ENCODE assay signal across 21 cellular contexts in the genomic region with DNA sequence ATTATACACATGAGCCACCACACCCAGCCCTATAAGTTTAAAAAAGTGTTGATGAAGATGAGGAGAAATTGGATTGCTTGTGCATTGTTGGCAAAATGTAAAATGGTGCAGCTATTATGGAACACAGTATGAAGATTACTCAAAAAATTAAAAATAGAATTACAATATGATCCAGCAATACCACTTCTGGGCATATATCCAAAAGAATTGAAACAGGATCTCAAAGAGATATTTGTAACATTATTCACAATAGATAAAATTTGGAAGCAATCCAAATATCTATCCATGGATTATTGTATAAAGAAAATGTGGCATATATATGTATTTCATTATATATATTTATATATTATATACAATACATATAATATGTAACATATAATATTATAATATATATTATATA.
A peak's percentile ranks its signal among the peaks of the same experiment; 100 is the strongest.
DNase-seq lines count a peak whose midpoint lies in the region; ATAC-seq, FAIRE-seq and TF ChIP-seq lines count a peak whose summit lies in the region.
"Had no signal": no experiment of that assay in that cellular context is flagged by ENCODE, and none has a peak within 500 bp of the region (broad histone marks: within the 10 kb centered on the region; RNA-seq: fewer than 3 reads in every experiment).

No MANE protein-coding gene starts in this region.

- no peaks in the 10 kb centered on the region for H3K4me1 Mint-ChIP-seq in activated naive CD4-positive, alpha-beta T cell treated with anti-CD3 and anti-CD28 coated beads, Interleukin-2, amount 10 ng/mL, durations not matched to agents 7 days and 5 days
- H3K4me1 Mint-ChIP-seq: H9, IgD-negative memory B cell had no signal

- no peaks in the 10 kb centered on the region for H4K20me1 ChIP-seq in HepG2 (ENCODE audit: insufficient read depth, low read length)

- no peak overlapping the region for H3K9ac ChIP-seq in HepG2 (ENCODE audit: insufficient read depth, low read depth, low read length)

- H3K4me3 ChIP-seq in bronchial epithelial cell (ENCODE audit: low read depth, low read length) (no peak overlapping the region), HepG2 (replicated peaks in 1 of 3; ENCODE audit: insufficient read depth in 1 of 3, low read depth in 2 of 3, low read length in 3 of 3) (no peak overlapping the region), adrenal gland (no peak overlapping the region)
- H3K4me3 ChIP-seq: A549 had no signal

- H2AFZ ChIP-seq in HepG2 (ENCODE audit: low read length), result no peak overlapping the region

- POLR2A ChIA-PET in HepG2 (lab: Yijun Ruan, JAX), result no interaction called here

- no peak overlapping the region for H3K27ac ChIP-seq in HepG2 (ENCODE audit: extremely low read length, insufficient read depth, low read length)
- no peak overlapping the region for H3K27ac ChIP-seq in adrenal gland
- H3K27ac ChIP-seq: A549, HL-60 had no signal

- TF ChIP-seq CTCF in bronchial epithelial cell (IDR thresholded peaks at IDR 0.05; ENCODE audit: insufficient read depth, low read length, severe bottlenecking), result no peak
- TF ChIP-seq CTCF in HepG2 (CRISPR knock-in tag; IDR thresholded peaks at IDR 0.05), result no peak
- no peak for TF ChIP-seq CTCF in adrenal gland (IDR thresholded peaks at IDR 0.05)

- TF ChIP-seq RAD21 in HepG2 (CRISPR knock-in tag; IDR thresholded peaks at IDR 0.05), result no peak

- CTCF ChIA-PET in HepG2 (lab: Yijun Ruan, JAX; ENCODE audit: low intra/inter-chr PET ratio, low total read pairs), result no interaction called here
- CTCF ChIA-PET in activated naive CD4-positive, alpha-beta T cell treated with anti-CD3 and anti-CD28 coated beads, Interleukin-2, amount 10 ng/mL, durations not matched to agents 7 days and 5 days (lab: Charles Lee), result no interaction called here

- intact Hi-C loops in HepG2 (cut with micrococcal nuclease; ENCODE audit: unreplicated experiment) (no loop called here), adrenal gland (cut with DNase I) (no loop called here)

- H3K27ac Mint-ChIP-seq in activated naive CD4-positive, alpha-beta T cell treated with anti-CD3 and anti-CD28 coated beads, Interleukin-2, amount 10 ng/mL, durations not matched to agents 7 days and 5 days, result no peak overlapping the region
- H3K27ac Mint-ChIP-seq: CD4-positive, alpha-beta T cell; H9; IgD-negative memory B cell had no signal

- no peaks in the 10 kb centered on the region for H3K36me3 ChIP-seq in bronchial epithelial cell (ENCODE audit: control insufficient read depth, insufficient read depth, low read length)
- H3K36me3 ChIP-seq in HepG2 (replicated peaks in 1 of 2; ENCODE audit: control insufficient read depth in 1 of 2, insufficient read depth in 2 of 2, low read length in 2 of 2), result no peaks in the 10 kb centered on the region
- no peaks in the 10 kb centered on the region for H3K36me3 ChIP-seq in adrenal gland (replicated peaks in 1 of 2)

- H3K4me2 ChIP-seq in HepG2 (ENCODE audit: low read depth, low read length), result no peak overlapping the region
- H3K4me2 ChIP-seq: A549 had no signal

- in situ Hi-C loops in HepG2 (cut with HindIII; ENCODE audit: extremely low pct_ligation_motif_present, low pct_unique_long_range_greater_than_20kb), result no loop called here

- TF ChIP-seq EP300 in HepG2 (IDR thresholded peaks at IDR 0.05; ENCODE audit: low read depth in 2 of 2, low read length in 2 of 2), result no peak
- no peak for TF ChIP-seq EP300 in HepG2 (CRISPR knock-in tag; IDR thresholded peaks at IDR 0.05; ENCODE audit: borderline replicate concordance)

- no peak for ATAC-seq in HepG2
- ATAC-seq: A549 had no signal

- TF ChIP-seq POLR2A in HepG2 (IDR thresholded peaks at IDR 0.05; ENCODE audit: insufficient read depth in 1 of 2, low read depth in 2 of 2, low read length in 2 of 2) (no peak), adrenal gland (IDR thresholded peaks at IDR 0.05) (no peak)

- no peaks in the 10 kb centered on the region for H3K9me3 Mint-ChIP-seq in activated naive CD4-positive, alpha-beta T cell treated with anti-CD3 and anti-CD28 coated beads, Interleukin-2, amount 10 ng/mL, durations not matched to agents 7 days and 5 days

- no peak overlapping the region for H3K4me3 Mint-ChIP-seq in activated naive CD4-positive, alpha-beta T cell treated with anti-CD3 and anti-CD28 coated beads, Interleukin-2, amount 10 ng/mL, durations not matched to agents 7 days and 5 days
- H3K4me3 Mint-ChIP-seq: CD4-positive, alpha-beta T cell; H9; IgD-negative memory B cell had no signal

- H3K9me3 ChIP-seq in HepG2 (ENCODE audit: low read length), result peaks cover 19% of the 10 kb centered on the region
- no peaks in the 10 kb centered on the region for H3K9me3 ChIP-seq in adrenal gland (replicated peaks in 1 of 3)
- H3K9me3 ChIP-seq: A549 had no signal

- FAIRE-seq in bronchial epithelial cell (lab: Jason Lieb, UNC) (no peak), HepG2 (lab: Jason Lieb, UNC) (no peak)
- FAIRE-seq: A549, HTR-8/SVneo had no signal

- DNase-seq in COR-L47 (lab: John Stamatoyannopoulos, UW) (peak; percentile 27), NCI-H1105 (lab: John Stamatoyannopoulos, UW) (peak; percentile 29), bronchial epithelial cell (ENCODE audit: low read depth) (peak; percentile 22), iris pigment epithelial cell (ENCODE audit: low read depth) (peak; percentile 24), HepG2 (ENCODE audit: low spot score) (no peak), adrenal gland (no peak)
- DNase-seq in activated naive CD4-positive, alpha-beta T cell treated with anti-CD3 and anti-CD28 coated beads, Interleukin-2, amount 10 ng/mL, durations not matched to agents 7 days and 5 days, result no peak
- DNase-seq: CD4-positive, alpha-beta T cell; DMS153; GF-D8; H9; Karpas-422; NCI-H1092 treated with DMSO at 0.1 percent for 48 hours; NCI-H1694; NCI-H2081 treated with DMSO at 0.1 percent for 48 hours; NCI-H526 treated with DMSO at 0.1 percent for 48 hours; Right ventricle myocardium superior had no signal

- H3K27me3 ChIP-seq in bronchial epithelial cell (ENCODE audit: control insufficient read depth, insufficient read depth, low read length), result no peaks in the 10 kb centered on the region
- no peaks in the 10 kb centered on the region for H3K27me3 ChIP-seq in HepG2 (ENCODE audit: control insufficient read depth in 1 of 2, insufficient read depth in 2 of 2, low read length in 2 of 2)
- H3K27me3 ChIP-seq in adrenal gland, result no peaks in the 10 kb centered on the region

- H3K36me3 Mint-ChIP-seq in activated naive CD4-positive, alpha-beta T cell treated with anti-CD3 and anti-CD28 coated beads, Interleukin-2, amount 10 ng/mL, durations not matched to agents 7 days and 5 days, result no peaks in the 10 kb centered on the region
- H3K36me3 Mint-ChIP-seq: IgD-negative memory B cell had no signal

- H3K79me2 ChIP-seq in HepG2 (ENCODE audit: insufficient read depth, low read length), result no peaks in the 10 kb centered on the region

- no TSS peak for BruUV-seq in HepG2 (replicated peaks; lab: Mats Ljungman, UMichigan)

- H3K4me1 ChIP-seq in HepG2 (ENCODE audit: insufficient read depth, low read length) (no peaks in the 10 kb centered on the region), adrenal gland (replicated peaks in 1 of 2) (no peaks in the 10 kb centered on the region)
- H3K4me1 ChIP-seq: A549 had no signal

- H3K27me3 Mint-ChIP-seq in activated naive CD4-positive, alpha-beta T cell treated with anti-CD3 and anti-CD28 coated beads, Interleukin-2, amount 10 ng/mL, durations not matched to agents 7 days and 5 days, result no peaks in the 10 kb centered on the region
- H3K27me3 Mint-ChIP-seq: CD4-positive, alpha-beta T cell; IgD-negative memory B cell had no signal

TF ChIP-seq in HepG2, 621 proteins besides CTCF, POLR2A, EP300 and RAD21:
- TF ChIP-seq, protein P1, sequence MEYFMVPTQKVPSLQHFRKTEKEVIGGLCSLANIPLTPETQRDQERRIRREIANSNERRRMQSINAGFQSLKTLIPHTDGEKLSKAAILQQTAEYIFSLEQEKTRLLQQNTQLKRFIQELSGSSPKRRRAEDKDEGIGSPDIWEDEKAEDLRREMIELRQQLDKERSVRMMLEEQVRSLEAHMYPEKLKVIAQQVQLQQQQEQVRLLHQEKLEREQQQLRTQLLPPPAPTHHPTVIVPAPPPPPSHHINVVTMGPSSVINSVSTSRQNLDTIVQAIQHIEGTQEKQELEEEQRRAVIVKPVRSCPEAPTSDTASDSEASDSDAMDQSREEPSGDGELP (IDR thresholded peaks at IDR 0.05; ENCODE audit: borderline replicate concordance, low read depth), result no peak
TF ChIP-seq in HepG2: peak in this region for 0.

Comparison
In these comparisons a context has a peak if more than half of its experiments do, and no peak if none do; other contexts are left out.
1. DNase-seq: peak in COR-L47 (single experiment), NCI-H1105 (single experiment), bronchial epithelial cell (single experiment) and iris pigment epithelial cell (single experiment); none in HepG2 (single experiment), adrenal gland (0 of 7) and activated naive CD4-positive, alpha-beta T cell treated with anti-CD3 and anti-CD28 coated beads, Interleukin-2, amount 10 ng/mL, durations not matched to agents 7 days and 5 days (single experiment).